ENCODE assay signal across 8 cellular contexts in genomic region chr11:59668188-59668949, GRCh38. TPM values are rescaled to one million over a fixed set of nuclear protein-coding genes. Genes with fewer than 3 reads are reported as not detected.
DNase-seq lines count a peak whose midpoint lies in the region; ATAC-seq and TF ChIP-seq lines count a peak whose summit lies in the region.

No MANE protein-coding gene starts in this region.

- H3K4me3 ChIP-seq in psoas muscle (peak overlapping the region; percentile 86), uterus (peak overlapping the region; percentile 96 to 98)

- H3K9me3 ChIP-seq in psoas muscle (no peaks in the 10 kb centered on the region), uterus (no peaks in the 10 kb centered on the region)

- intact Hi-C loops in Right ventricle myocardium superior (cut with DNase I) (loop anchor here (5.0 kb wide), 1 partner anchor 51 kb away; the partner anchor contains the start of gene OSBP), psoas muscle (cut with DNase I) (loop anchor here (5.0 kb wide), 4 partner anchors 51 to 134 kb away; partner anchors contain the start of gene OSBP (in 1 of the 2)), uterus (cut with DNase I; ENCODE audit: low total_unique reads) (loop anchor here (10.0 kb wide), 1 partner anchor 54 kb away; the partner anchor contains the start of gene OSBP)

- H3K27ac ChIP-seq in psoas muscle (peak overlapping the region; percentile 91), uterus (peak overlapping the region; percentile 95 to 98)

- peaks cover 3 to 35% of the 10 kb centered on the region in 2 donors for H3K36me3 ChIP-seq in psoas muscle (ENCODE audit: insufficient read depth in 1 of 2, low read depth in 1 of 2)
- no peaks in the 10 kb centered on the region for H3K36me3 ChIP-seq in uterus

- H3K27me3 ChIP-seq in psoas muscle (ENCODE audit: insufficient read depth in 3 of 3, low read length in 2 of 3), result no peaks in the 10 kb centered on the region
- H3K27me3 ChIP-seq in uterus, result no peaks in the 10 kb centered on the region

- TF ChIP-seq CTCF in psoas muscle (IDR thresholded peaks at IDR 0.05), result peak; percentile 36
- TF ChIP-seq CTCF in uterus (IDR thresholded peaks at IDR 0.05), result peak in 3 of 4 experiments; percentile 6 to 23 (median 18)

- peak; percentile 45 for DNase-seq in ACHN
- peak; percentile 60 for DNase-seq in RPMI7951 (ENCODE audit: low read depth)
- peak; percentile 74 for DNase-seq in activated naive CD4-positive, alpha-beta T cell treated with anti-CD3 and anti-CD28 coated beads, Interleukin-2, amount 50 U/mL, for 16 hours
- DNase-seq in Right ventricle myocardium superior, result peak; percentile 75
- peak; percentile 58 to 76 for DNase-seq in psoas muscle
- peak; percentile 51 to 60 for DNase-seq in uterus

- WGBS in psoas muscle, 3 donors, result 0 to 1% (median 1%) methylated on average over 24 to 39 of the region's 39 CpGs

- in situ Hi-C loops in ACHN (cut with HindIII; ENCODE audit: low pct_ligation_motif_present, low pct_unique_long_range_greater_than_20kb, low sequenced_read_pairs), result no loop called here

- TF ChIP-seq POLR2A in uterus (IDR thresholded peaks at IDR 0.05), result no peak

- peak; percentile 18 for ATAC-seq in GM18517 (IDR thresholded peaks at IDR 0.05; ENCODE audit: unreplicated experiment)
- peak; percentile 6 for ATAC-seq in HG03108 (IDR thresholded peaks at IDR 0.05; ENCODE audit: unreplicated experiment)
- ATAC-seq in Right ventricle myocardium superior (ENCODE audit: poor library complexity), result peak; percentile 44
- peak; percentile 17 to 52 (median 36) for ATAC-seq in psoas muscle

- H3K4me1 ChIP-seq in psoas muscle (peaks cover 23% of the 10 kb centered on the region), uterus (peaks cover 0 to 8% of the 10 kb centered on the region in 2 donors)

RNA-seq across cellular contexts. Expression of gene PATL1, which starts 0.5 kb away (rescaled TPM):
- total RNA-seq in RPMI7951 (2014; rRNA removed; shearing (Covaris generic)), result 23.9 and 39.5 TPM in 2 replicates
- total RNA-seq in Right ventricle myocardium superior (21.6 TPM), psoas muscle (10 to 100 TPM; 29.6 to 47.8 (median 41.0) TPM), uterus (10 to 100 TPM in 2 of 4 donors, 1 to 10 TPM in 2; 3.5 to 43.0 (median 17.3) TPM)
- 10 to 100 TPM; 23.9 to 47.9 (median 26.4) TPM for polyA plus RNA-seq in psoas muscle

RNA-seq across cellular contexts. Expression of gene OR10V1, which starts 45.3 kb away (rescaled TPM):
- total RNA-seq in RPMI7951 (2014; rRNA removed; shearing (Covaris generic)), result not detected in 2 replicates
- total RNA-seq in Right ventricle myocardium superior, result not detected
- total RNA-seq in psoas muscle, result not detected
- polyA plus RNA-seq in psoas muscle, result not detected
- not detected for total RNA-seq in uterus

RNA-seq across cellular contexts. Expression of gene OSBP, which starts 52.8 kb away (rescaled TPM):
- 20.4 and 20.8 TPM in 2 replicates for total RNA-seq in RPMI7951 (2014; rRNA removed; shearing (Covaris generic))
- total RNA-seq in Right ventricle myocardium superior (33.1 TPM), psoas muscle (10 to 100 TPM; 43.3 to 51.2 (median 48.6) TPM), uterus (10 to 100 TPM; 27.4 to 51.0 (median 41.9) TPM)
- 10 to 100 TPM; 12.9 to 41.8 (median 30.4) TPM for polyA plus RNA-seq in psoas muscle

Comparison
In these comparisons a context has a peak if more than half of its experiments do, and no peak if none do; other contexts are left out.
1. Peak in every context shown above with its lines: DNase-seq, ATAC-seq, H3K4me3 ChIP-seq and H3K27ac ChIP-seq.